Comparison of ENCODE assay signal across 8 cellular contexts in genomic region chr6:90586675-90587638, GRCh38. TPM values are rescaled to one million over a fixed set of nuclear protein-coding genes. Genes with fewer than 3 reads are reported as not detected.
A peak's percentile ranks its signal among the peaks of the same experiment; 100 is the strongest.
DNase-seq lines count a peak whose midpoint lies in the region; ATAC-seq and TF ChIP-seq lines count a peak whose summit lies in the region.

Gene MAP3K7 (minus strand): TSS chr6:90587072. CDS start chr6:90586883, 189 bp downstream.

- H3K9me3 ChIP-seq in PC-3 (ENCODE audit: low read length), result no peaks in the 10 kb centered on the region

- TF ChIP-seq CTCF in PC-3 (conservative IDR thresholded peaks at IDR 0.05; ENCODE audit: low read depth, low read length) (no peak), epithelial cell of proximal tubule (conservative IDR thresholded peaks at IDR 0.05; ENCODE audit: low read depth, low read length) (no peak)

- peaks cover 24% of the 10 kb centered on the region for H3K4me1 ChIP-seq in PC-3 (ENCODE audit: insufficient read depth, low read length)

- peaks cover 50% of the 10 kb centered on the region for H3K79me2 ChIP-seq in PC-3 (ENCODE audit: low read length)

- peak within 1 kb of the TSS; percentile 97 for H2AFZ ChIP-seq in PC-3 (ENCODE audit: low read length)

- POLR2A ChIA-PET in PC-3 (lab: Charles Lee; ENCODE audit: unreplicated experiment), result interaction anchor here (0.6 to 0.7 kb wide), 3 partner anchors 20 to 210 kb away, joined by 3 to 6 read pairs (median 4); no protein-coding TSS in a partner anchor

- no peak for TF ChIP-seq RAD21 in Ishikawa (IDR thresholded peaks at IDR 0.05; ENCODE audit: low read depth)

- no TSS peak for BruUV-seq in PC-3 (replicated peaks; lab: Mats Ljungman, UMichigan)

- H4K20me1 ChIP-seq in PC-3 (ENCODE audit: low read length), result peaks cover 23% of the 10 kb centered on the region

- H3K9me2 ChIP-seq in PC-3 (replicated peaks; ENCODE audit: low read length), result no peaks in the 10 kb centered on the region

- H3K9ac ChIP-seq in PC-3 (ENCODE audit: low read length), result peak within 1 kb of the TSS; percentile 96

- no peaks in the 10 kb centered on the region for H3K27me3 ChIP-seq in PC-3 (ENCODE audit: low read length)

- no peaks in the 10 kb centered on the region for H3F3A ChIP-seq in PC-3 (ENCODE audit: low read length, unreplicated experiment)

- CTCF ChIA-PET in PC-3 (lab: Charles Lee), result no interaction called here

- ATAC-seq in GM21576 (IDR thresholded peaks at IDR 0.05; ENCODE audit: unreplicated experiment), result peak; percentile 90
- peak; percentile 89 for ATAC-seq in PC-3

- peak within 1 kb of the TSS; percentile 98 for H3K4me3 ChIP-seq in PC-3 (ENCODE audit: low read length)
- peak within 1 kb of the TSS; percentile 70 for H3K4me3 ChIP-seq in epithelial cell of proximal tubule (ENCODE audit: low read depth, low read length)

- TF ChIP-seq EP300 in Ishikawa (IDR thresholded peaks at IDR 0.05; ENCODE audit: borderline replicate concordance), result no peak

- H3K36me3 ChIP-seq in PC-3 (ENCODE audit: low read depth, low read length), result no peaks in the 10 kb centered on the region

- peak within 1 kb of the TSS; percentile 77 for H3K27ac ChIP-seq in PC-3 (ENCODE audit: low read length)

- peak; percentile 86 for DNase-seq in DMS114 treated with DMSO at 0.1 percent for 48 hours (lab: John Stamatoyannopoulos, UW; ENCODE audit: unreplicated experiment)
- peak; percentile 95 for DNase-seq in PC-3
- DNase-seq in activated T-cell treated with anti-CD3 and anti-CD28 coated beads for 48 hours (ENCODE audit: low read depth), result peak; percentile 88
- DNase-seq in epithelial cell of proximal tubule (ENCODE audit: low read depth), result peak; percentile 83
- DNase-seq in mucosa of gallbladder (ENCODE audit: low spot score), result peak; percentile 96
- DNase-seq in stimulated activated CD8-positive, alpha-beta memory T cell treated with anti-CD3 and anti-CD28 coated beads, Interleukin-4, amount 100 ng/mL, for 4 hours (ENCODE audit: low read depth in 2 of 2, low spot score in 1 of 2), result peak; percentile 87 to 95

- intact Hi-C loops in PC-3 (cut with micrococcal nuclease), result no loop called here

- H3K4me2 ChIP-seq in PC-3 (ENCODE audit: low read length), result peak within 1 kb of the TSS; percentile 97

TF ChIP-seq in Ishikawa, 13 proteins besides CTCF, POLR2A, EP300 and RAD21:
- TF ChIP-seq CEBPB (IDR thresholded peaks at IDR 0.05) (no peak), TAF1 (IDR thresholded peaks at IDR 0.05; ENCODE audit: low read depth) (peak; percentile 79), TEAD4 (IDR thresholded peaks at IDR 0.05) (no peak), REST (IDR thresholded peaks at IDR 0.05; ENCODE audit: low read depth) (no peak), ZBTB7A (IDR thresholded peaks at IDR 0.05; ENCODE audit: low read depth) (no peak), NFIC (IDR thresholded peaks at IDR 0.05) (no peak), TCF12 (IDR thresholded peaks at IDR 0.05; ENCODE audit: low read depth) (no peak), MAX (IDR thresholded peaks at IDR 0.05) (peak; percentile 52), YY1 (IDR thresholded peaks at IDR 0.05; ENCODE audit: low read depth) (0 out of 2 replicates have a peak, but pooled peaks have one; percentile 16), USF1 (IDR thresholded peaks at IDR 0.05) (no peak), EGR1 (IDR thresholded peaks at IDR 0.05) (no peak), CREB1 (IDR thresholded peaks at IDR 0.05; ENCODE audit: low read depth) (peak; percentile 99), FOXM1 (IDR thresholded peaks at IDR 0.05; ENCODE audit: borderline replicate concordance, low read depth) (no peak)

RNA-seq across cellular contexts. Expression of gene MAP3K7, which starts in this region (rescaled TPM):
- total RNA-seq in PC-3 (2014; rRNA removed), result 14.0 and 17.1 TPM in 2 replicates
- 20.9 and 21.9 TPM in 2 replicates for total RNA-seq in epithelial cell of proximal tubule
- 21.2 TPM for total RNA-seq in mucosa of gallbladder

Comparison
In these comparisons a context has a peak if more than half of its experiments do, and no peak if none do; other contexts are left out.
1. Peak in every context shown above with its lines: DNase-seq, ATAC-seq, H3K4me3 ChIP-seq and H3K27ac ChIP-seq.